18 cellular contexts compared by ENCODE assay signal in genomic region chr4:185384061-185384460, GRCh38.
"Had no signal": no experiment of that assay in that cellular context is flagged by ENCODE, and none has a peak within 500 bp of the region (broad histone marks: within the 10 kb centered on the region; RNA-seq: fewer than 3 reads in every experiment).

No MANE protein-coding gene starts in this region.

- H3K4me3 Mint-ChIP-seq: activated B cell treated with CpG ODN at 0.5 μM for 24 hours; activated CD8-positive, alpha-beta T cell treated with anti-CD3 and anti-CD28 coated beads for 36 hours; activated naive CD8-positive, alpha-beta T cell treated with anti-CD3 and anti-CD28 coated beads for 36 hours; brain; effector memory CD8-positive, alpha-beta T cell had no signal

- H3K27me3 ChIP-seq: gastroesophageal sphincter, right atrium auricular region had no signal

- H3K27ac ChIP-seq: gastroesophageal sphincter, right atrium auricular region had no signal

- DNase-seq: activated B cell treated with CpG ODN at 0.5 μM for 24 hours; activated CD4-positive, alpha-beta T cell treated with anti-CD3 and anti-CD28 coated beads for 48 hours; activated CD8-positive, alpha-beta T cell treated with anti-CD3 and anti-CD28 coated beads for 36 hours; activated effector memory CD4-positive, alpha-beta T cell treated with anti-CD3 and anti-CD28 coated beads, Interleukin-2, amount 50 U/mL, for 16 hours; activated naive CD8-positive, alpha-beta T cell treated with anti-CD3 and anti-CD28 coated beads for 36 hours; activated T-cell treated with anti-CD3 and anti-CD28 coated beads, Interleukin-2, amount 50 U/mL, for 48 hours; amygdala; effector memory CD8-positive, alpha-beta T cell; mesenchymal stem cell; naive thymus-derived CD8-positive, alpha-beta T cell; stimulated activated CD4-positive, alpha-beta T cell treated with anti-CD3 and anti-CD28 coated beads, Interleukin-4, amount 100 ng/mL, for 24 hours; stimulated activated naive CD8-positive, alpha-beta T cell treated with anti-CD3 and anti-CD28 coated beads, Interleukin-15, Interleukin-2, amounts not matched to agents 100 U/mL and 50 U/mL, for 24 hours; T-helper 2 cell had no signal

- H3K9me3 ChIP-seq: gastroesophageal sphincter, right atrium auricular region had no signal

- H3K27ac Mint-ChIP-seq: activated B cell treated with CpG ODN at 0.5 μM for 24 hours; activated CD8-positive, alpha-beta T cell treated with anti-CD3 and anti-CD28 coated beads for 36 hours; activated naive CD8-positive, alpha-beta T cell treated with anti-CD3 and anti-CD28 coated beads for 36 hours; brain; effector memory CD8-positive, alpha-beta T cell; naive thymus-derived CD8-positive, alpha-beta T cell had no signal

- H3K36me3 ChIP-seq: gastroesophageal sphincter, right atrium auricular region had no signal

- ATAC-seq: activated CD8-positive, alpha-beta T cell treated with anti-CD3 and anti-CD28 coated beads for 36 hours; effector memory CD8-positive, alpha-beta T cell; gastroesophageal sphincter; naive thymus-derived CD8-positive, alpha-beta T cell; stimulated activated naive CD8-positive, alpha-beta T cell treated with anti-CD3 and anti-CD28 coated beads, Interleukin-15, Interleukin-2, amounts not matched to agents 100 U/mL and 50 U/mL, for 24 hours had no signal

- FAIRE-seq: islet of Langerhans had no signal

- H3K27me3 Mint-ChIP-seq: activated B cell treated with CpG ODN at 0.5 μM for 24 hours; brain; effector memory CD8-positive, alpha-beta T cell had no signal

- H3K4me3 ChIP-seq: gastroesophageal sphincter, right atrium auricular region, skin epidermis had no signal

- H3K4me1 ChIP-seq: right atrium auricular region had no signal
